8 cellular contexts compared by ENCODE assay signal in genomic region chr2:199460101-199460671, GRCh38. TPM values are rescaled to one million over a fixed set of nuclear protein-coding genes. Genes with fewer than 3 reads are reported as not detected.
DNase-seq lines count a peak whose midpoint lies in the region; ATAC-seq and TF ChIP-seq lines count a peak whose summit lies in the region.

No MANE protein-coding gene starts in this region.

- H3K4me1 ChIP-seq in CD8-positive, alpha-beta T cell (ENCODE audit: insufficient read depth, low read length): peaks cover 50% of the 10 kb centered on the region
- H3K4me1 ChIP-seq in liver (ENCODE audit: control insufficient read depth in 4 of 4, insufficient read depth in 4 of 4, low read length in 3 of 4) (peaks cover 28 to 63% (median 45%) of the 10 kb centered on the region in 4 donors), urinary bladder (ENCODE audit: insufficient read depth) (no peaks in the 10 kb centered on the region)

- H3K36me3 ChIP-seq in CD8-positive, alpha-beta T cell (ENCODE audit: insufficient read depth, low read length): no peaks in the 10 kb centered on the region
- H3K36me3 ChIP-seq in liver (ENCODE audit: control insufficient read depth in 4 of 4, insufficient read depth in 3 of 4, low read depth in 1 of 4, low read length in 3 of 4) (no peaks in the 10 kb centered on the region), urinary bladder (ENCODE audit: insufficient read depth) (no peaks in the 10 kb centered on the region)

- H3K9ac ChIP-seq in liver (ENCODE audit: low read depth in 1 of 2, low read length in 2 of 2): no peak overlapping the region

- peak overlapping the region; percentile 97 for H3K4me3 ChIP-seq in CD8-positive, alpha-beta T cell (ENCODE audit: low read depth, low read length)
- peak overlapping the region; percentile 82 to 99 (median 95) for H3K4me3 ChIP-seq in liver (ENCODE audit: low read depth in 1 of 3, low read length in 3 of 3)
- H3K4me3 ChIP-seq in urinary bladder (ENCODE audit: low read depth, low read length): peak overlapping the region; percentile 91

- peaks cover 4% of the 10 kb centered on the region for H3K9me3 Mint-ChIP-seq in CD8-positive, alpha-beta T cell

- H3K27ac ChIP-seq in CD8-positive, alpha-beta T cell (ENCODE audit: low read depth, low read length): no peak overlapping the region
- H3K27ac ChIP-seq in liver (ENCODE audit: low read depth in 1 of 2, low read length in 2 of 2): no peak overlapping the region
- no peak overlapping the region for H3K27ac ChIP-seq in urinary bladder (ENCODE audit: low read depth)

- H3K4me3 Mint-ChIP-seq in CD8-positive, alpha-beta T cell: peak overlapping the region; percentile 94

- WGBS in liver: 6% methylated on average over 14 of the region's 14 CpGs
- 7% methylated on average over 14 of the region's 14 CpGs for WGBS in urinary bladder

- no peaks in the 10 kb centered on the region for H3K9me3 ChIP-seq in CD8-positive, alpha-beta T cell (ENCODE audit: low read length)
- no peaks in the 10 kb centered on the region for H3K9me3 ChIP-seq in liver (ENCODE audit: control insufficient read depth in 4 of 4, low read length in 3 of 4)

- intact Hi-C loops in CD8-positive, alpha-beta T cell (cut with DNase I, micrococcal nuclease): no loop called here

- DNase-seq in CD8-positive, alpha-beta T cell: no peak
- peak; percentile 22 for DNase-seq in KG1 (lab: John Stamatoyannopoulos, UW)
- DNase-seq in amniotic epithelial cell (ENCODE audit: low read depth): peak; percentile 26
- no peak for DNase-seq in stimulated activated CD4-positive, alpha-beta T cell treated with anti-CD3 and anti-CD28 coated beads, Interleukin-4, amount 100 ng/mL, for 24 hours

- ATAC-seq in CD8-positive, alpha-beta T cell: no peak
- no peak for ATAC-seq in GM18498 (IDR thresholded peaks at IDR 0.05; ENCODE audit: unreplicated experiment)
- no peak for ATAC-seq in HG03457 (IDR thresholded peaks at IDR 0.05; ENCODE audit: unreplicated experiment)

- CTCF ChIA-PET in CD8-positive, alpha-beta T cell (lab: Charles Lee): no interaction called here

- peaks cover 48% of the 10 kb centered on the region for H3K27me3 Mint-ChIP-seq in CD8-positive, alpha-beta T cell (ENCODE audit: low read depth)

- no peak overlapping the region for H3K27ac Mint-ChIP-seq in CD8-positive, alpha-beta T cell

- POLR2A ChIA-PET in CD8-positive, alpha-beta T cell (lab: Charles Lee): no interaction called here

- H3K4me1 Mint-ChIP-seq in CD8-positive, alpha-beta T cell (ENCODE audit: low read depth): peaks cover 40% of the 10 kb centered on the region

- peaks cover 61% of the 10 kb centered on the region for H3K27me3 ChIP-seq in CD8-positive, alpha-beta T cell (ENCODE audit: insufficient read depth, low read length)
- peaks cover 0 to 34% (median 10%) of the 10 kb centered on the region in 4 donors for H3K27me3 ChIP-seq in liver (ENCODE audit: control insufficient read depth in 4 of 4, insufficient read depth in 4 of 4, low read length in 3 of 4)

- TF ChIP-seq RAD21 in liver (IDR thresholded peaks at IDR 0.05): no peak

- no peak for TF ChIP-seq CTCF in CD8-positive, alpha-beta T cell (IDR thresholded peaks at IDR 0.05)
- TF ChIP-seq CTCF in liver (IDR thresholded peaks at IDR 0.05; ENCODE audit: low read depth, low read length, missing input control): no peak

- H3K36me3 Mint-ChIP-seq in CD8-positive, alpha-beta T cell: peaks cover 3% of the 10 kb centered on the region

TF ChIP-seq in liver, 16 proteins besides CTCF, POLR2A, EP300 and RAD21:
- TF ChIP-seq FOXA1 (IDR thresholded peaks at IDR 0.05) (no peak), FOXA2 (IDR thresholded peaks at IDR 0.05) (no peak), NR2F2 (IDR thresholded peaks at IDR 0.05) (no peak), RXRA (IDR thresholded peaks at IDR 0.05) (no peak), GABPA (IDR thresholded peaks at IDR 0.05 in 1 of 2, conservative IDR thresholded peaks at IDR 0.05 in 1 of 2) (no peak)

RNA-seq across cellular contexts. Expression of gene SATB2, which starts 2.4 kb away (rescaled TPM):
- not detected for total RNA-seq in CD8-positive, alpha-beta T cell
- total RNA-seq in liver: 1 to 10 TPM in 1 of 2 donors, under 1 TPM in 1; 0.19 to 2.3 TPM
- under 1 TPM; 0.90 to 0.91 TPM for polyA plus RNA-seq in liver
- 3.5 TPM for total RNA-seq in urinary bladder
- polyA plus RNA-seq in urinary bladder: 1.7 TPM

Comparison
In these comparisons a context has a peak if more than half of its experiments do, and no peak if none do; other contexts are left out.
1. DNase-seq: peak in KG1 (single experiment) and amniotic epithelial cell (single experiment); none in CD8-positive, alpha-beta T cell (0 of 7) and stimulated activated CD4-positive, alpha-beta T cell treated with anti-CD3 and anti-CD28 coated beads, Interleukin-4, amount 100 ng/mL, for 24 hours (single experiment).
2. Peak in every context shown above with its lines, with median percentiles within 50 percentile points of each other: H3K4me3 ChIP-seq.